ENCODE assay signal across 16 cellular contexts in the genomic region with DNA sequence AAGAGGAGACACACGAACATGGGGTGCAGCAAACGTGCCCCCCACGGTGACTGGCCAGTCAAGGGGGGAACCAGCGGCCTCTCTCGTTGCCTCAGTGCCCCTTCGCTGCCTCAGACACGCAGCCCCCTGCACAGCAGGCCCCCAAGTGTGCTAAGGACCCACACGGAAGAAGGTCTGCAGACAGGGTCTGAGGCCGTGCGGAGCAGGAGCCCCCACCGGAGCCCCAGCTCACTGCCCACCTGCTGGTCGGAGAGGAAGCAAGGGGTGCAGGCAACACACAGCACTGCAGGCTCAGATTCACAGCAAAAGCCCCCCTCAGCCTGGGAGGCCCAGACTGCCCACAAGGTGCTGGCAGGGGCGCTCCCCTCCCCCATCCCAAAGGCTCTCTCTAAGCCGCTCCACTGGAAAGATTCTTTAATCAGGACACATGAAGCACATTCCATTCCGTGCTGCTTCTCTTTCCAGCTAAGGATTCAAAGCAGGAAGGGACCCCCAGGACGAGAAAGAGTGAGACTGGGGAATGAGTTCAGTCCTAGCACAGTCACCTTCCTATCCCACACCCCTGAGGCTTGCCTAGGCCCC.
"Had no signal": no experiment of that assay in that cellular context is flagged by ENCODE, and none has a peak within 500 bp of the region (broad histone marks: within the 10 kb centered on the region; RNA-seq: fewer than 3 reads in every experiment).

No MANE protein-coding gene starts in this region.

- H3K9me3 ChIP-seq: esophagus squamous epithelium, prostate gland, sigmoid colon, thoracic aorta had no signal

- H3K27ac ChIP-seq: brain microvascular endothelial cell, esophagus squamous epithelium, prostate gland, sigmoid colon, thoracic aorta had no signal

- H3K27me3 ChIP-seq: brain microvascular endothelial cell, esophagus squamous epithelium, sigmoid colon had no signal

- H3K4me3 ChIP-seq: esophagus squamous epithelium, lung, prostate gland, sigmoid colon, thoracic aorta had no signal

- ATAC-seq: left colon had no signal

- DNase-seq: activated CD4-positive, CD25-positive, alpha-beta regulatory T cell; activated effector memory CD4-positive, alpha-beta T cell treated with Interleukin-2 at 50 U/mL for 16 hours; activated T-cell treated with anti-CD3 and anti-CD28 coated beads, Interleukin-2, amount 50 U/mL, for 24 hours; brain microvascular endothelial cell; cerebellar nuclear complex; esophagus squamous epithelium; foreskin fibroblast; left colon; natural killer cell; occipital lobe; sigmoid colon had no signal

- H3K27ac Mint-ChIP-seq: activated naive CD8-positive, alpha-beta T cell; activated T-cell treated with anti-CD3 and anti-CD28 coated beads, Interleukin-2, amount 50 U/mL, for 24 hours; stimulated activated naive CD8-positive, alpha-beta T cell treated with anti-CD3 and anti-CD28 coated beads, Interleukin-15, Interleukin-2, amounts not matched to agents 100 ng/mL and 50 ng/mL, for 24 hours had no signal

- H3K27me3 Mint-ChIP-seq: activated naive CD8-positive, alpha-beta T cell; activated T-cell treated with anti-CD3 and anti-CD28 coated beads, Interleukin-2, amount 50 U/mL, for 24 hours; stimulated activated naive CD8-positive, alpha-beta T cell treated with anti-CD3 and anti-CD28 coated beads, Interleukin-15, Interleukin-2, amounts not matched to agents 100 ng/mL and 50 ng/mL, for 24 hours had no signal

- H3K4me1 ChIP-seq: prostate gland, sigmoid colon had no signal

- H3K4me3 Mint-ChIP-seq: activated naive CD8-positive, alpha-beta T cell; activated T-cell treated with anti-CD3 and anti-CD28 coated beads, Interleukin-2, amount 50 U/mL, for 24 hours; natural killer cell; stimulated activated naive CD8-positive, alpha-beta T cell treated with anti-CD3 and anti-CD28 coated beads, Interleukin-15, Interleukin-2, amounts not matched to agents 100 ng/mL and 50 ng/mL, for 24 hours had no signal

- H3K9me3 Mint-ChIP-seq: activated T-cell treated with anti-CD3 and anti-CD28 coated beads, Interleukin-2, amount 50 U/mL, for 24 hours; natural killer cell; stimulated activated naive CD8-positive, alpha-beta T cell treated with anti-CD3 and anti-CD28 coated beads, Interleukin-15, Interleukin-2, amounts not matched to agents 100 ng/mL and 50 ng/mL, for 24 hours had no signal

- H3K36me3 ChIP-seq: brain microvascular endothelial cell, prostate gland, thoracic aorta had no signal
